ENCODE assay signal across 15 cellular contexts in the genomic region with DNA sequence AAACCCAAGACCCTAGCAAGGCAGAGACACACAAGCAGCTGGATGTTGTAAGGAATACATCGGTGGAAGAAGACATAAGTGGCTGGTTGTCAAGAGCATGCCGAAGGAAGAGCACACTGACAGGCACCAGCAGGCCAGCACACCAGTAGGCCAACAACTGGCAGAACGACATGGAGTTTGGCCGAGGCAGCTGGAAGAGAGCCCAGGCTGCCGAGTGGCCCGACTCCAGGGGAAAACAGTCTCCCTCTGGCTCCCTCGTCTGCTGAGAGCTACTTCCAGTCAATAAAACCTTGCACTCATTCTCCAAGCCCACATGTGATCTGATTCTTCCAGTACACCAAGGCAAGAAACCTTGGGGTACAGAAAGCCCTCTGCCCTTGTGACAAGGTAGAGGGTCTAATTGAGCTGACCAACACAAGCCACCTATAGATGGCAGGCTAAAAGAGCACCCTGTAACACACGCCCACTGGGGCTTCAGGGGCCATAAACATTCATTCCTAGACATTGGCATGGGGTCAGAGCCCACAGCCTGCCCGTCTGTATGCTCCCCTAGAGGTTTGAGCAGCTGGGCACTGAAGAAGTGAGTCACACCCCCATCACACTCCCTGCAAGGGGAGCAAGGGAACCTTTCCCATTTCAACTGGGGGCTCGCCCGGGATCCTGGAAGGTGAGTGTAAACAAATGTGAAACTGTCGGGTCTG. TPM values are rescaled to one million over a fixed set of nuclear protein-coding genes. Genes with fewer than 3 reads are reported as not detected.
DNase-seq lines count a peak whose midpoint lies in the region; ATAC-seq and TF ChIP-seq lines count a peak whose summit lies in the region.
"Had no signal": no experiment of that assay in that cellular context is flagged by ENCODE, and none has a peak within 500 bp of the region (broad histone marks: within the 10 kb centered on the region; RNA-seq: fewer than 3 reads in every experiment).

No MANE protein-coding gene starts in this region.

- intact Hi-C loops in left ventricle myocardium superior (cut with micrococcal nuclease) = no loop called here
- intact Hi-C loops in stomach (cut with DNase I; ENCODE audit: low total_unique reads) = no loop called here

- no peaks in the 10 kb centered on the region for H3K27me3 ChIP-seq in stomach

- peaks cover 6 to 31% (median 19%) of the 10 kb centered on the region in 4 donors for H3K9me3 ChIP-seq in stomach

- ATAC-seq in left ventricle myocardium superior = peak; percentile 77
- ATAC-seq: K562 had no signal

- no peak for TF ChIP-seq EP300 in stomach (IDR thresholded peaks at IDR 0.05)

- no peak overlapping the region for H3K4me3 ChIP-seq in stomach
- H3K4me3 ChIP-seq: esophagus squamous epithelium, K562, skin epidermis had no signal

- no peak overlapping the region for H3K27ac ChIP-seq in stomach
- H3K27ac ChIP-seq: 22Rv1, esophagus squamous epithelium had no signal

- WGBS in stomach, 5 donors = 66 to 78% (median 71%) methylated on average over 12 of the region's 12 CpGs

- TF ChIP-seq CTCF in stomach (IDR thresholded peaks at IDR 0.05) = no peak

- peak; percentile 64 for DNase-seq in DMS53 (lab: John Stamatoyannopoulos, UW)
- no peak for DNase-seq in DMS53 treated with DMSO at 0.1 percent for 48 hours (lab: John Stamatoyannopoulos, UW; ENCODE audit: unreplicated experiment)
- DNase-seq in RPMI7951 (ENCODE audit: low read depth) = peak; percentile 47
- peak; percentile 56 for DNase-seq in left ventricle myocardium superior
- peak; percentile 40 for DNase-seq in stomach
- DNase-seq in NCI-H526 (lab: John Stamatoyannopoulos, UW) = no peak
- DNase-seq in kidney glomerular epithelial cell (lab: John Stamatoyannopoulos, UW) = no peak
- no peak for DNase-seq in NAMALWA (ENCODE audit: low spot score)
- DNase-seq: activated CD4-positive, alpha-beta T cell treated with anti-CD3 and anti-CD28 coated beads, Interleukin-2, amount 50 U/mL, for 4 hours; activated effector memory CD4-positive, alpha-beta T cell treated with anti-CD3 and anti-CD28 coated beads, Interleukin-2, amount 50 U/mL, for 16 hours; esophagus squamous epithelium; NCI-H2107 had no signal

- H3K4me1 ChIP-seq in stomach = peaks cover 12 to 24% (median 15%) of the 10 kb centered on the region in 4 donors

- TF ChIP-seq POLR2A in stomach (IDR thresholded peaks at IDR 0.05) = no peak

- H3K36me3 ChIP-seq in stomach = no peaks in the 10 kb centered on the region
- H3K36me3 ChIP-seq: esophagus squamous epithelium had no signal

RNA-seq across cellular contexts. Expression of a gene that starts 14.7 kb away (rescaled TPM):
- total RNA-seq in RPMI7951 (2014; rRNA removed; shearing (Covaris generic)) = 147 and 149 TPM in 2 replicates
- total RNA-seq in left ventricle myocardium superior (42.4 TPM), stomach (100 to 1,000 TPM in 1 of 5 donors, 10 to 100 TPM in 4; 30.1 to 105 (median 86.9) TPM)
- polyA plus RNA-seq in stomach = 10 to 100 TPM in 2 of 3 donors, 1 to 10 TPM in 1; 10.0 to 40.6 (median 25.8) TPM
- polyA plus RNA-seq: K562 had no signal

Comparison
In these comparisons a context has a peak if more than half of its experiments do, and no peak if none do; other contexts are left out.
1. DNase-seq: peak in DMS53 (single experiment), RPMI7951 (single experiment), left ventricle myocardium superior (single experiment) and stomach (single experiment); none in DMS53 treated with DMSO at 0.1 percent for 48 hours (single experiment), NCI-H526 (0 of 2), kidney glomerular epithelial cell (single experiment) and NAMALWA (single experiment).